In the genomic region with DNA sequence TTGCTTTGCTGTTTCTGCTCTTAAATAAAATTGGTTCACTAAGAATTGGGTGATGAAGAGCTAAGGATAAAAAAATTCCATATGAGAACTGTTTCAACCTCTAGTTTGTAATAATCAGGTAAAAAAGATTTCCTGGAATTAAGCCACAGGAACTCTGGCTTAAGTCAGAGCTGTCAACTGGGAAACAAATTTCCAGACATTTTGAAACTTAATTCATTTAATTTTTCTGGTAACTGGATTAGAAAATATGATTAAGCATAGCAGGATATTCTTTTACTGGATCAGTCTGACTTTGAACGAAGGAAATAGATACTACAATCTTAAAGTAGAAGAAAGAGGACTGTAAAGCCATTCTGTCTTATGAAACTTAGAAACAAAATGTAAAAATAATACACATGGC, we compare ENCODE assay signal across 27 cellular contexts. TPM values are rescaled to one million over a fixed set of nuclear protein-coding genes. Genes with fewer than 3 reads are reported as not detected.
"Had no signal": no experiment of that assay in that cellular context is flagged by ENCODE, and none has a peak within 500 bp of the region (broad histone marks: within the 10 kb centered on the region; RNA-seq: fewer than 3 reads in every experiment).

No MANE protein-coding gene starts in this region.

- H3K9ac ChIP-seq: KMS-11 had no signal

- H3K9me3 ChIP-seq: MG63 had no signal

- H3K27me3 ChIP-seq: MG63 had no signal

- H3K4me2 ChIP-seq: KMS-11 had no signal

- DNase-seq: MG63, MV-4-11, NCI-H1048, NCI-H1092, NCI-H1105, NCI-H1417 treated with DMSO at 0.1 percent for 48 hours, NCI-H1436 treated with DMSO at 0.1 percent for 48 hours, NCI-H146, NCI-H1694, NCI-H187, NCI-H187 treated with DMSO at 0.1 percent for 48 hours, NCI-H1930, NCI-H2029, NCI-H2029 treated with DMSO at 0.1 percent for 48 hours, NCI-H2081 treated with DMSO at 0.1 percent for 48 hours, NCI-H2107, NCI-H2171, NCI-H2227 treated with DMSO at 0.1 percent for 48 hours, NCI-H226, NCI-H345, NCI-H446 treated with DMSO at 0.1 percent for 48 hours, NCI-H510A had no signal

- H3K36me3 ChIP-seq: MG63 had no signal

- H3K4me3 ChIP-seq: MG63 had no signal

- H3K27ac ChIP-seq: KMS-11 had no signal

RNA-seq across cellular contexts. Expression of gene VIP, which starts 1.3 kb away (rescaled TPM):
- total RNA-seq: M059J, MCF 10A, NCI-H460 had no signal

RNA-seq across cellular contexts. Expression of gene MYCT1, which starts 51.6 kb away (rescaled TPM):
- total RNA-seq: LHCN-M2, MCF 10A, NCI-H460 had no signal
